In the genomic region with DNA sequence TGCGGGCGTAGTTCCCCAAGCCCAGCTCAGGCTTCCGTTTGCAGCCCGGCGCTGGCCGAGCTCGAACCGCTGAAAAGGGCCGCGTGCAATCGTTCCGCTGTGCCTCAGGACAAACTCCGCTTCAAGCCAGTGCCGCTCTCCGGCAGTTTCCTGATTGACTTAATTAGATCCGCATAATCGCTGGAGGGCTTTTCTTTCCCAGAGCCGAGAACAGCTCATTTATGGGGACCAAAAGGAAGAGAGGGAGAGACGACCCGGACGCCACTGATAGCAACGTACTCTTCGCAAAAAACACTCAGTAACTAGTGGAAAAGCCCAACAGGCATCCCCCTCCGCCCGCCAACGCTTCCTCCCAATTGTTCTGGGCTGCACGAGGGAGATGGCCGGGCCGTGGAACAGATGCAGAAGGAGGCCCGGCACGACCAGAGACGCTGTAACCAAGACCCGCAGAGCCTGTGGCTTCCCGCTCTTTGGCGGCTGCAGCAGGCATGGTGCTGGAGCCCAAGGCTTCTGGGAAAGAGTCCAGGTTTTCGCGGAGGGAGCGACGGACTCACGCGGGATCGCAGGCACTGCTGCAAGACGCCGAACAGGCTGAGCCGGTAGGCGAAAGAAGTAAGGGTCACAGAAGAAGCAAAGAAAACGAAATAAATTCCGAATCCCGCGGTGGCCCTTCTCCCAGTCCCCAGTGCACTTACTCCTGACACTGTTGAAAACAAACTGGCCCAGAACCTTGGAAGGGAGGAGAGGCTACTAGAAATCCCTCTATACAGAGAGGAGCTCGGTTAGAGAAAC, we compare ENCODE assay signal across 10 cellular contexts. TPM values are rescaled to one million over a fixed set of nuclear protein-coding genes. Genes with fewer than 3 reads are reported as not detected.
DNase-seq lines count a peak whose midpoint lies in the region; ATAC-seq and TF ChIP-seq lines count a peak whose summit lies in the region.
"Had no signal": no experiment of that assay in that cellular context is flagged by ENCODE, and none has a peak within 500 bp of the region (broad histone marks: within the 10 kb centered on the region; RNA-seq: fewer than 3 reads in every experiment).

No MANE protein-coding gene starts in this region.

- peak overlapping the region; percentile 60 for H3K4me3 ChIP-seq in coronary artery
- H3K4me3 ChIP-seq in vagina: peak overlapping the region; percentile 2 to 28

- H3K27me3 Mint-ChIP-seq in natural killer cell (ENCODE audit: low read depth in 2 of 2): peaks cover 6 to 20% of the 10 kb centered on the region in 2 donors
- H3K27me3 Mint-ChIP-seq in natural killer cell treated with Interleukin-12 subunit alpha and Interleukin-12 subunit beta and Interleukin-15 and Interleukin-18, amount 100 ng/mL, for 72 hours: peaks cover 0 to 16% of the 10 kb centered on the region in 2 donors

- no peak for ATAC-seq in natural killer cell
- ATAC-seq in natural killer cell treated with Interleukin-12 subunit alpha and Interleukin-12 subunit beta and Interleukin-15 and Interleukin-18, amount 100 ng/mL, for 72 hours: no peak
- no peak for ATAC-seq in GM18858 (IDR thresholded peaks at IDR 0.05; ENCODE audit: unreplicated experiment)
- ATAC-seq: gastrocnemius medialis had no signal

- peaks cover 52% of the 10 kb centered on the region for H3K4me1 ChIP-seq in vagina

- peaks cover 16% of the 10 kb centered on the region for H3K27me3 ChIP-seq in vagina

- intact Hi-C loops in natural killer cell (cut with micrococcal nuclease): loop anchor here (10.0 kb wide), 2 partner anchors 199 to 239 kb away; partner anchors contain the start of genes PDZK1IP1 and TAL1
- intact Hi-C loops in vagina (cut with DNase I): loop anchor here (5.0 kb wide), 1 partner anchor 293 kb away; no protein-coding TSS in a partner anchor

- no peaks in the 10 kb centered on the region for H3K36me3 Mint-ChIP-seq in natural killer cell
- peaks cover 6% of the 10 kb centered on the region for H3K36me3 Mint-ChIP-seq in natural killer cell treated with Interleukin-12 subunit alpha and Interleukin-12 subunit beta and Interleukin-15 and Interleukin-18, amount 100 ng/mL, for 72 hours

- H3K27ac Mint-ChIP-seq in natural killer cell: no peak overlapping the region
- H3K27ac Mint-ChIP-seq in natural killer cell treated with Interleukin-12 subunit alpha and Interleukin-12 subunit beta and Interleukin-15 and Interleukin-18, amount 100 ng/mL, for 72 hours: no peak overlapping the region

- H3K4me3 Mint-ChIP-seq in natural killer cell: peak overlapping the region; percentile 42
- no peak overlapping the region for H3K4me3 Mint-ChIP-seq in natural killer cell treated with Interleukin-12 subunit alpha and Interleukin-12 subunit beta and Interleukin-15 and Interleukin-18, amount 100 ng/mL, for 72 hours

- DNase-seq in natural killer cell: no peak
- no peak for DNase-seq in natural killer cell treated with Interleukin-12 subunit alpha and Interleukin-12 subunit beta and Interleukin-15 and Interleukin-18, amount 100 ng/mL, for 72 hours (ENCODE audit: low spot score)
- DNase-seq in coronary artery (ENCODE audit: low spot score): no peak
- DNase-seq in midbrain (lab: John Stamatoyannopoulos, UW): peak; percentile 51
- DNase-seq in vagina (ENCODE audit: extremely low spot score in 2 of 2): no peak
- DNase-seq in NCI-H2227 treated with DMSO at 0.1 percent for 48 hours (lab: John Stamatoyannopoulos, UW): no peak
- DNase-seq in NCI-H128 (lab: John Stamatoyannopoulos, UW; ENCODE audit: unreplicated experiment): no peak

- H3K4me1 Mint-ChIP-seq in natural killer cell: peaks cover 46 to 52% of the 10 kb centered on the region in 2 donors
- H3K4me1 Mint-ChIP-seq in natural killer cell treated with Interleukin-12 subunit alpha and Interleukin-12 subunit beta and Interleukin-15 and Interleukin-18, amount 100 ng/mL, for 72 hours (ENCODE audit: low read depth in 2 of 2): peaks cover 31 to 41% of the 10 kb centered on the region in 2 donors

- H3K36me3 ChIP-seq in vagina: no peaks in the 10 kb centered on the region
- H3K36me3 ChIP-seq: gastrocnemius medialis had no signal

- no peaks in the 10 kb centered on the region for H3K9me3 ChIP-seq in vagina
- H3K9me3 ChIP-seq: gastrocnemius medialis had no signal

- TF ChIP-seq CTCF in natural killer cell (IDR thresholded peaks at IDR 0.05) (no peak), coronary artery (IDR thresholded peaks at IDR 0.05) (no peak), vagina (IDR thresholded peaks at IDR 0.05) (no peak)

- H3K27ac ChIP-seq in coronary artery (no peak overlapping the region), vagina (no peak overlapping the region)
- H3K27ac ChIP-seq: gastrocnemius medialis had no signal

- TF ChIP-seq POLR2A in vagina (IDR thresholded peaks at IDR 0.05): no peak

- H3K9me3 Mint-ChIP-seq in natural killer cell: no peaks in the 10 kb centered on the region
- no peaks in the 10 kb centered on the region for H3K9me3 Mint-ChIP-seq in natural killer cell treated with Interleukin-12 subunit alpha and Interleukin-12 subunit beta and Interleukin-15 and Interleukin-18, amount 100 ng/mL, for 72 hours

RNA-seq across cellular contexts. Expression of gene FOXD2, which starts 3.6 kb away (rescaled TPM):
- total RNA-seq in natural killer cell (1 to 10 TPM in 2 of 3 donors, under 1 TPM in 1; 0.49 to 1.4 (median 1.1) TPM), vagina (0.98 TPM)
- under 1 TPM; 0.33 to 0.36 TPM for total RNA-seq in natural killer cell treated with Interleukin-12 subunit alpha and Interleukin-12 subunit beta and Interleukin-15 and Interleukin-18, amount 100 ng/mL, for 72 hours

RNA-seq across cellular contexts. Expression of gene FOXE3, which starts 18.2 kb away (rescaled TPM):
- total RNA-seq in natural killer cell (not detected), vagina (not detected)
- total RNA-seq in natural killer cell treated with Interleukin-12 subunit alpha and Interleukin-12 subunit beta and Interleukin-15 and Interleukin-18, amount 100 ng/mL, for 72 hours: not detected
- total RNA-seq: gastrocnemius medialis, SK-MEL-5 had no signal
